In the genomic region with DNA sequence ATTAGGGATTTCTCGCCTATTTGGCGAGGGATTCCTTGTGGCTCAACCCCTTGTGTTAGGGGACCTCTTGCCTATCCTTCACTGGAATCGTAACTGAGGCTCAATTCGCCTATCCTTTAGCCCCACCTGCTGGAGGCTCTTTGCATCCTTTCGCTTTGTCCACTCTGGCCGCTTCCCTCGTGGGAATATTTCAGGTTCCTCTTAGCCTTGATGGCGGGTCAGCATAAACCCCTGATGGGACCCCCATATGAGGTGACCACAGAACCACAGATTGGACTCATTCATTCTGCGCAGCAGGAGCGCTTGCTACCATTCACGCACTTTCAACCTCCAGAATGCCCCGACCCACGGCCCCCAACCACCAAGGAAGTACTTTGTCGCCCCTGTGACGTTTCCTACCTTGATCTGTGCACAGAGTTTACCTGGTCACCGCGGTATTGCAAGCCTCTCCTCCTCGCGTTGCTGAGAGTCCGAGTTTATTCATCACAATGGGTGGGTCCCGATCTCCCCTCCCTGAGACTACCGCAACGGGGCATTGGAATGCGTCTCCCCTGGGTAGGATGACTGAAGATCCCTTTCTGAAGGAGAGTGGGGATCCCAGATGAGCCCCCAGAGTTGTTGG, we compare ENCODE assay signal across 8 cellular contexts. TPM values are rescaled to one million over a fixed set of nuclear protein-coding genes. Genes with fewer than 3 reads are reported as not detected.
DNase-seq lines count a peak whose midpoint lies in the region; ATAC-seq and TF ChIP-seq lines count a peak whose summit lies in the region.

Gene OR52N2 (plus strand): TSS at position 425 of the 622 bp plus-strand sequence. CDS start 11,412 bp downstream, outside the sequence.

- H3K9ac ChIP-seq in mucosa of stomach (ENCODE audit: low read length): peak within 1 kb of the TSS; percentile 49

- H3K9me3 ChIP-seq in BE2C (no peaks in the 10 kb centered on the region), mucosa of stomach (ENCODE audit: control insufficient read depth, low read length) (no peaks in the 10 kb centered on the region)

- H3K36me3 ChIP-seq in BE2C: no peaks in the 10 kb centered on the region
- H3K36me3 ChIP-seq in mucosa of stomach (ENCODE audit: control insufficient read depth, insufficient read depth, low read length): no peaks in the 10 kb centered on the region

- H3K4me3 ChIP-seq in BE2C (ENCODE audit: low read depth, low read length) (peak within 1 kb of the TSS; percentile 33), epithelial cell of proximal tubule (ENCODE audit: low read depth, low read length) (peak within 1 kb of the TSS; percentile 51), mucosa of stomach (ENCODE audit: low read length) (peak within 1 kb of the TSS; percentile 26)

- DNase-seq in BE2C (peak; percentile 45), NCI-H774 (lab: John Stamatoyannopoulos, UW) (peak; percentile 40), epithelial cell of proximal tubule (ENCODE audit: low read depth) (peak; percentile 16)
- peak; percentile 18 for DNase-seq in activated CD8-positive, alpha-beta memory T cell treated with anti-CD3 and anti-CD28 coated beads, Interleukin-2, amount 50 U/mL, for 1 hour (ENCODE audit: extremely low read depth)
- peak; percentile 37 to 46 for DNase-seq in stimulated activated CD8-positive, alpha-beta memory T cell treated with anti-CD3 and anti-CD28 coated beads, Interleukin-4, amount 100 ng/mL, for 4 hours (ENCODE audit: low read depth in 2 of 2, low spot score in 1 of 2)

- TF ChIP-seq CTCF in BE2C (IDR thresholded peaks at IDR 0.05; ENCODE audit: low read depth, low read length): peak; percentile 66
- TF ChIP-seq CTCF in epithelial cell of proximal tubule (conservative IDR thresholded peaks at IDR 0.05; ENCODE audit: low read depth, low read length): peak; percentile 90

- H3K4me1 ChIP-seq in BE2C: no peaks in the 10 kb centered on the region
- no peaks in the 10 kb centered on the region for H3K4me1 ChIP-seq in mucosa of stomach (ENCODE audit: control insufficient read depth, insufficient read depth, low read length)

- H3K27me3 ChIP-seq in BE2C (no peaks in the 10 kb centered on the region), mucosa of stomach (ENCODE audit: control insufficient read depth, insufficient read depth, low read length) (peaks cover 5% of the 10 kb centered on the region)

- ATAC-seq in GM18907 (IDR thresholded peaks at IDR 0.05; ENCODE audit: unreplicated experiment) (peak; percentile 93), HG03159 (IDR thresholded peaks at IDR 0.05; ENCODE audit: unreplicated experiment) (peak; percentile 90)

RNA-seq across cellular contexts. Expression of gene OR52N2, which starts in this region (rescaled TPM):
- polyA plus RNA-seq in BE2C (2012; ENCODE audit: insufficient read depth, insufficient read length, low read depth): not detected
- not detected in 2 replicates for total RNA-seq in epithelial cell of proximal tubule

Comparison
In these comparisons a context has a peak if more than half of its experiments do, and no peak if none do; other contexts are left out.
1. Peak in every context shown above with its lines: DNase-seq, ATAC-seq and H3K4me3 ChIP-seq.
2. Peak in DNase-seq and H3K4me3 ChIP-seq in epithelial cell of proximal tubule; RNA of the gene not detected or under 1 TPM.